In the genomic region with DNA sequence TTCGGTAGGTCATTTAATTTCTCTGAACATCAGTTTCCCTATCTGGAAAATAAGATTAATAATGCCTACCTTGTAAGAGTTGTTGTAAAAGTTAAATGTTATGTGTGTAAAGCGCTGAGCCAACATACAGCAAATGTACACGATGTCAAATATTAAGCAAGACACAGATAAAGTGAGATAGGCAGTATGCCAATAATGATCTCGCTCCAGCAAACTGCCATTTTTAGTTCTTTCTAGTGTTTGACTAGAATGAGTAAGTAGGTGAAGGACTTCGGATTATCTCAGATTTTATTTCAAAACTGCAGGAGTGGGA, we compare ENCODE assay signal across 8 cellular contexts. TPM values are rescaled to one million over a fixed set of nuclear protein-coding genes. Genes with fewer than 3 reads are reported as not detected.
DNase-seq lines count a peak whose midpoint lies in the region; ATAC-seq, FAIRE-seq and TF ChIP-seq lines count a peak whose summit lies in the region.

No MANE protein-coding gene starts in this region.

- H4K20me1 ChIP-seq in GM12878 (ENCODE audit: control insufficient read depth, insufficient read depth): no peaks in the 10 kb centered on the region

- H3K4me2 ChIP-seq in GM12878 (ENCODE audit: control insufficient read depth, insufficient read depth) (peak overlapping the region; percentile 70), mesendoderm (ENCODE audit: low read length) (peak overlapping the region; percentile 15)

- H3K18ac ChIP-seq in mesendoderm (ENCODE audit: low read length): no peak overlapping the region

- no peaks in the 10 kb centered on the region for H3K27me3 ChIP-seq in GM12878 (replicated peaks in 1 of 2; ENCODE audit: control insufficient read depth in 2 of 2, insufficient read depth in 2 of 2, low read length in 1 of 2)
- H3K27me3 ChIP-seq in mesendoderm (ENCODE audit: insufficient read depth, low read length, poor library complexity): no peaks in the 10 kb centered on the region

- TF ChIP-seq RAD21 in GM12878 (IDR thresholded peaks at IDR 0.05; ENCODE audit: insufficient read depth, low read depth, low read length): no peak

- DNase-seq in T-helper 1 cell: no peak
- DNase-seq in GM12878 (ENCODE audit: low read depth, low spot score): peak; percentile 39
- no peak for DNase-seq in mesendoderm
- DNase-seq in NCI-H526 treated with DMSO at 0.1 percent for 48 hours (lab: John Stamatoyannopoulos, UW): no peak
- no peak for DNase-seq in dermis blood vessel endothelial cell

- H3K4me1 ChIP-seq in GM12878 (ENCODE audit: control insufficient read depth, insufficient read depth, low read length): peaks cover 20% of the 10 kb centered on the region
- H3K4me1 ChIP-seq in mesendoderm (ENCODE audit: control insufficient read depth, low read depth, low read length): no peaks in the 10 kb centered on the region

- no peak overlapping the region for H2AK5ac ChIP-seq in mesendoderm (ENCODE audit: low read length)

- ATAC-seq in HG03280 (IDR thresholded peaks at IDR 0.05; ENCODE audit: unreplicated experiment): peak; percentile 10
- peak; percentile 5 for ATAC-seq in GM12878
- no peak for ATAC-seq in HG02642 (IDR thresholded peaks at IDR 0.05; ENCODE audit: poor library complexity, unreplicated experiment)

- no peak overlapping the region for H2BK15ac ChIP-seq in mesendoderm (replicated peaks; ENCODE audit: low read depth)

- H3K9me3 ChIP-seq in GM12878 (replicated peaks; ENCODE audit: control insufficient read depth, insufficient read depth, low read length): no peaks in the 10 kb centered on the region

- peaks cover 22% of the 10 kb centered on the region for H3K4me1 Mint-ChIP-seq in T-helper 1 cell treated with Interleukin-12 subunit alpha and Interleukin-12 subunit beta and Interleukin-4 antibody, amounts not matched to agents 30 μg/mL and 1 μg/mL, for 36 hours (ENCODE audit: low read depth)

- H3K4me3 ChIP-seq in GM12878 (peak overlapping the region; percentile 92), mesendoderm (ENCODE audit: low read length) (peak overlapping the region; percentile 79)

- RAD21 ChIA-PET in GM12878 (lab: Charles Lee; ENCODE audit: unreplicated experiment): interaction anchor here (1.2 to 5.7 kb wide), 7 partner anchors 11 to 219 kb away, joined by 4 to 98 read pairs (median 13); partner anchors contain the start of gene PCNX4

- H3K4ac ChIP-seq in mesendoderm (ENCODE audit: low read depth, low read length): no peak overlapping the region

- H3K9ac ChIP-seq in GM12878 (ENCODE audit: control insufficient read depth, insufficient read depth, low read length): peak overlapping the region; percentile 90
- H3K9ac ChIP-seq in mesendoderm (ENCODE audit: low read length): peak overlapping the region; percentile 84

- TF ChIP-seq POLR2A in GM12878 (IDR thresholded peaks at IDR 0.05; ENCODE audit: low read depth, low read length): no peak

- H2BK5ac ChIP-seq in mesendoderm (ENCODE audit: low read length): no peak overlapping the region

- SMC1A ChIA-PET in GM12878 (lab: Charles Lee; ENCODE audit: uncharacterized antibody, unreplicated experiment): interaction anchor here (1.0 to 11.2 kb wide), 9 partner anchors 17 to 201 kb away, joined by 3 to 149 read pairs (median 4); partner anchors contain the start of genes PCNX4 and PPM1A

- intact Hi-C loops in GM12878 (cut with micrococcal nuclease; ENCODE audit: unreplicated experiment): loop anchor here (10.0 kb wide), 1 partner anchor 680 kb away; the partner anchor contains the start of genes JKAMP and L3HYPDH

- no TSS peak for BruUV-seq in GM12878 (replicated peaks; lab: Mats Ljungman, UMichigan)

- no peaks in the 10 kb centered on the region for H3K79me1 ChIP-seq in mesendoderm (ENCODE audit: low read length)

- H2BK120ac ChIP-seq in mesendoderm (ENCODE audit: low read depth, low read length): no peak overlapping the region

- no peak for TF ChIP-seq EP300 in GM12878 (IDR thresholded peaks at IDR 0.05; ENCODE audit: borderline replicate concordance in 1 of 2, control insufficient read depth in 1 of 2, low read depth in 2 of 2, low read length in 2 of 2)

- peaks cover 3% of the 10 kb centered on the region for H3K27me3 Mint-ChIP-seq in T-helper 1 cell treated with Interleukin-12 subunit alpha and Interleukin-12 subunit beta and Interleukin-4 antibody, amounts not matched to agents 30 μg/mL and 1 μg/mL, for 36 hours (ENCODE audit: low read depth)

- POLR2A ChIA-PET in GM12878 (lab: Charles Lee): interaction anchor here (0.6 to 4.3 kb wide), 7 partner anchors 15 to 84 kb away, joined by 3 to 22 read pairs (median 6); partner anchors contain the start of genes PCNX4 and PPM1A

- peak overlapping the region; percentile 88 for H3K27ac ChIP-seq in GM12878 (ENCODE audit: control insufficient read depth, insufficient read depth)
- H3K27ac ChIP-seq in mesendoderm (ENCODE audit: low read depth, low read length): no peak overlapping the region

- no peaks in the 10 kb centered on the region for H3K9me3 Mint-ChIP-seq in T-helper 1 cell treated with Interleukin-12 subunit alpha and Interleukin-12 subunit beta and Interleukin-4 antibody, amounts not matched to agents 30 μg/mL and 1 μg/mL, for 36 hours

- peak overlapping the region; percentile 92 for H3K4me3 Mint-ChIP-seq in T-helper 1 cell treated with Interleukin-12 subunit alpha and Interleukin-12 subunit beta and Interleukin-4 antibody, amounts not matched to agents 30 μg/mL and 1 μg/mL, for 36 hours

- FAIRE-seq in GM12878 (lab: Jason Lieb, UNC): no peak

- 1% methylated on average over 5 of the region's 5 CpGs for WGBS in GM12878 (ENCODE audit: insufficient coverage, insufficient replicate concordance, low lambda C conversion rate, missing lambda C conversion rate)
- WGBS in mesendoderm (ENCODE audit: extremely low coverage, insufficient coverage, low lambda C conversion rate): no CpG with 5 or more reads among the region's 5 CpGs

- H3K36me3 ChIP-seq in GM12878 (ENCODE audit: control insufficient read depth in 2 of 2, insufficient read depth in 2 of 2, low read length in 1 of 2) (no peaks in the 10 kb centered on the region), mesendoderm (ENCODE audit: control insufficient read depth, insufficient read depth, low read length) (no peaks in the 10 kb centered on the region)

- peak overlapping the region; percentile 97 for H3K27ac Mint-ChIP-seq in T-helper 1 cell treated with Interleukin-12 subunit alpha and Interleukin-12 subunit beta and Interleukin-4 antibody, amounts not matched to agents 30 μg/mL and 1 μg/mL, for 36 hours

- no peak overlapping the region for H4K8ac ChIP-seq in mesendoderm (ENCODE audit: low read depth, low read length)

- H3K36me3 Mint-ChIP-seq in T-helper 1 cell treated with Interleukin-12 subunit alpha and Interleukin-12 subunit beta and Interleukin-4 antibody, amounts not matched to agents 30 μg/mL and 1 μg/mL, for 36 hours (ENCODE audit: low read depth): peaks cover 10% of the 10 kb centered on the region

- CTCF ChIA-PET in GM12878 (lab: Yijun Ruan, JAX): interaction anchor here (0.9 to 9.2 kb wide), 11 partner anchors 20 to 201 kb away, joined by 3 to 149 read pairs (median 5); partner anchors contain the start of gene PCNX4

- no peak overlapping the region for H3K23ac ChIP-seq in mesendoderm (ENCODE audit: low read length)

- H3K56ac ChIP-seq in mesendoderm (ENCODE audit: low read length): no peak overlapping the region

- peaks cover 23% of the 10 kb centered on the region for H3K79me2 ChIP-seq in GM12878 (ENCODE audit: control insufficient read depth, insufficient read depth, low read length)
- no peaks in the 10 kb centered on the region for H3K79me2 ChIP-seq in mesendoderm (ENCODE audit: control insufficient read depth, insufficient read depth, low read length)

- in situ Hi-C loops in GM12878 (cut with MboI): loop anchor here (25.0 kb wide), 1 partner anchor 677 kb away; the partner anchor contains the start of genes JKAMP and L3HYPDH

- no peak overlapping the region for H4K5ac ChIP-seq in mesendoderm (ENCODE audit: low read length)

- H2AFZ ChIP-seq in GM12878 (ENCODE audit: control insufficient read depth, low read depth, low read length): peak overlapping the region; percentile 91

- no peak for TF ChIP-seq CTCF in GM12878 (IDR thresholded peaks at IDR 0.05 in 2 of 3, conservative IDR thresholded peaks at IDR 0.05 in 1 of 3; ENCODE audit: control insufficient read depth in 2 of 3, extremely low read depth in 1 of 3, insufficient read depth in 1 of 3, low read depth in 3 of 3, low read length in 3 of 3)

TF ChIP-seq in GM12878, 131 proteins besides CTCF, POLR2A, EP300 and RAD21 (continues in another document):
- no peak for TF ChIP-seq ETV6 (conservative IDR thresholded peaks at IDR 0.05 in 1 of 2, IDR thresholded peaks at IDR 0.05 in 1 of 2; ENCODE audit: borderline replicate concordance in 1 of 2, low read depth in 1 of 2)

RNA-seq across cellular contexts. Expression of gene DHRS7, which starts 0.8 kb away (rescaled TPM):
- 83.0 and 83.5 TPM in 2 replicates for total RNA-seq in GM12878 (2013; cell fraction: nucleolus; rRNA removed)
- 74.0 and 75.8 TPM in 2 replicates for total RNA-seq in GM12878 (2014; rRNA removed)
- total RNA-seq in GM12878 (2014; rRNA removed; fragmentation: Illumina TruSeq; extraction: Trizol): 58.5 and 59.1 TPM in 2 replicates
- 58.8 and 60.7 TPM in 2 replicates for total RNA-seq in GM12878 (2021)
- 51.5 TPM for polyA plus RNA-seq in GM12878 (2011; ENCODE audit: low read depth)
- polyA plus RNA-seq in GM12878 (2011; rRNA removed): 55.0 and 56.9 TPM in 2 replicates
- 39.1 and 39.5 TPM in 2 replicates for polyA plus RNA-seq in GM12878 (2011; cell fraction: cytosol; rRNA removed)
- polyA plus RNA-seq in GM12878 (2011; cell fraction: nucleus; rRNA removed): 30.7 and 34.7 TPM in 2 replicates
- polyA plus RNA-seq in GM12878 (2012): 54.3 and 60.3 TPM in 2 replicates
- 63.6 and 85.6 TPM in 2 replicates for polyA plus RNA-seq in GM12878 (2014; fragmentation: Illumina TruSeq; extraction: Trizol)
- polyA plus RNA-seq in GM12878 (2014; fragmentation: Nextera tagmentation; extraction: Ambion mirVana): 10 to 100 TPM; 59.1 to 66.1 TPM
- 56.6 and 60.8 TPM in 2 replicates for polyA plus RNA-seq in GM12878 (2014; rRNA removed)
- polyA plus RNA-seq in GM12878 (2016; fragmentation: Nextera tagmentation; extraction: Ambion mirVana): 10 to 100 TPM; 98.0 to 99.8 TPM
- polyA minus RNA-seq in GM12878 (2011; rRNA and poly(A)+ RNA removed): 25.6 and 33.3 TPM in 2 replicates
- polyA minus RNA-seq in GM12878 (2011; cell fraction: cytosol; rRNA and poly(A)+ RNA removed): 11.8 and 18.3 TPM in 2 replicates
- 25.0 and 32.4 TPM in 2 replicates for polyA minus RNA-seq in GM12878 (2011; cell fraction: nucleus; rRNA and poly(A)+ RNA removed)
- polyA plus RNA-seq in mesendoderm (2013, experiment 1 of 2): 18.0 TPM
- 17.9 TPM for polyA plus RNA-seq in mesendoderm (2013, experiment 2 of 2)
- 87.1 and 102 TPM in 2 replicates for total RNA-seq in dermis blood vessel endothelial cell
